2 cellular contexts compared by ENCODE assay signal in the genomic region with DNA sequence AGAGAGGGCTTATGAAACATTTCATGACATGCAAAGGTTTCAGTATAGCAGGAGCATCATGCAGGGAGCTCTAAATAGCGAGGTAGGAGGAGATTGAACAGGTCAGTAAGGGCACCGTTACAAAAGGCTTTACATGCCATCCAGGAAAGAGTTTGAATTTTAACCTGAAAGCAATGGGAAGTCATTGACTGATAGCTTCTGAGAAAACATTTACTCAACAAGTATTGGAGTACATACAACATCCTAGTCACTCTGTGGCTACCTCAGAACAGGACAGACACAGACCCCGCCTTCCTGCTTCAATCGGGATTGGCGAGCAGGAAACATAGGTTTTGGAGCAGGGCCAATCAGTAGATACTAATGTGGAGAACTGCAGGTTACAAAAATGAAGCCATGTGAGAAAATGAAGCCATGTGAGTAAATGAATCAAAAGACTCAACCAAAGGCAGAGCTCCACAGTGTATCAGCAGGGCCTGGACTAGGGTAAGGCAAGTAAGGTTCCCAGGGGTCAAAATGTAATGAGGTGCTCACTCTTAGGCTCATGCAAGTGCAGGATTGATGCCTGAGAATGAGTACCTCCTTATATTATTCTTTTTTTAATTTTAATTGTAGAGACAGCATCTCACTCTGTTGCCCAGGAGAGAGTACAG.
TF ChIP-seq lines count a peak whose summit lies in the region.

No MANE protein-coding gene starts in this region.

TF ChIP-seq in K562, 482 proteins besides CTCF, POLR2A, EP300 and RAD21 (continues in another document):
- TF ChIP-seq FUS (optimal IDR thresholded peaks at IDR 0.05; ENCODE audit: low read depth, low read length) (no peak), MCM5 (IDR thresholded peaks at IDR 0.05; ENCODE audit: low read depth) (no peak), ZNF77 (CRISPR knock-in tag; IDR thresholded peaks at IDR 0.05) (no peak), SOX6 (IDR thresholded peaks at IDR 0.05) (no peak), ZNF184 (CRISPR knock-in tag; IDR thresholded peaks at IDR 0.05) (no peak), ZNF133 (CRISPR knock-in tag; IDR thresholded peaks at IDR 0.05) (no peak), BDP1 (IDR thresholded peaks at IDR 0.05; ENCODE audit: insufficient read depth, insufficient read length) (no peak), TBP (optimal IDR thresholded peaks at IDR 0.05; ENCODE audit: low read depth, low read length) (no peak), ZNF282 (CRISPR knock-in tag; IDR thresholded peaks at IDR 0.05) (no peak), MTA3 (IDR thresholded peaks at IDR 0.05; ENCODE audit: borderline replicate concordance) (no peak), TOE1 (IDR thresholded peaks at IDR 0.05; ENCODE audit: borderline replicate concordance) (no peak), TOE1 (CRISPR knock-in tag; IDR thresholded peaks at IDR 0.05; ENCODE audit: borderline replicate concordance, low read depth) (no peak)
- TF ChIP-seq, protein P1, sequence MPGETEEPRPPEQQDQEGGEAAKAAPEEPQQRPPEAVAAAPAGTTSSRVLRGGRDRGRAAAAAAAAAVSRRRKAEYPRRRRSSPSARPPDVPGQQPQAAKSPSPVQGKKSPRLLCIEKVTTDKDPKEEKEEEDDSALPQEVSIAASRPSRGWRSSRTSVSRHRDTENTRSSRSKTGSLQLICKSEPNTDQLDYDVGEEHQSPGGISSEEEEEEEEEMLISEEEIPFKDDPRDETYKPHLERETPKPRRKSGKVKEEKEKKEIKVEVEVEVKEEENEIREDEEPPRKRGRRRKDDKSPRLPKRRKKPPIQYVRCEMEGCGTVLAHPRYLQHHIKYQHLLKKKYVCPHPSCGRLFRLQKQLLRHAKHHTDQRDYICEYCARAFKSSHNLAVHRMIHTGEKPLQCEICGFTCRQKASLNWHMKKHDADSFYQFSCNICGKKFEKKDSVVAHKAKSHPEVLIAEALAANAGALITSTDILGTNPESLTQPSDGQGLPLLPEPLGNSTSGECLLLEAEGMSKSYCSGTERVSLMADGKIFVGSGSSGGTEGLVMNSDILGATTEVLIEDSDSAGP (CRISPR knock-in tag; IDR thresholded peaks at IDR 0.05), result no peak
- TF ChIP-seq, protein P2, sequence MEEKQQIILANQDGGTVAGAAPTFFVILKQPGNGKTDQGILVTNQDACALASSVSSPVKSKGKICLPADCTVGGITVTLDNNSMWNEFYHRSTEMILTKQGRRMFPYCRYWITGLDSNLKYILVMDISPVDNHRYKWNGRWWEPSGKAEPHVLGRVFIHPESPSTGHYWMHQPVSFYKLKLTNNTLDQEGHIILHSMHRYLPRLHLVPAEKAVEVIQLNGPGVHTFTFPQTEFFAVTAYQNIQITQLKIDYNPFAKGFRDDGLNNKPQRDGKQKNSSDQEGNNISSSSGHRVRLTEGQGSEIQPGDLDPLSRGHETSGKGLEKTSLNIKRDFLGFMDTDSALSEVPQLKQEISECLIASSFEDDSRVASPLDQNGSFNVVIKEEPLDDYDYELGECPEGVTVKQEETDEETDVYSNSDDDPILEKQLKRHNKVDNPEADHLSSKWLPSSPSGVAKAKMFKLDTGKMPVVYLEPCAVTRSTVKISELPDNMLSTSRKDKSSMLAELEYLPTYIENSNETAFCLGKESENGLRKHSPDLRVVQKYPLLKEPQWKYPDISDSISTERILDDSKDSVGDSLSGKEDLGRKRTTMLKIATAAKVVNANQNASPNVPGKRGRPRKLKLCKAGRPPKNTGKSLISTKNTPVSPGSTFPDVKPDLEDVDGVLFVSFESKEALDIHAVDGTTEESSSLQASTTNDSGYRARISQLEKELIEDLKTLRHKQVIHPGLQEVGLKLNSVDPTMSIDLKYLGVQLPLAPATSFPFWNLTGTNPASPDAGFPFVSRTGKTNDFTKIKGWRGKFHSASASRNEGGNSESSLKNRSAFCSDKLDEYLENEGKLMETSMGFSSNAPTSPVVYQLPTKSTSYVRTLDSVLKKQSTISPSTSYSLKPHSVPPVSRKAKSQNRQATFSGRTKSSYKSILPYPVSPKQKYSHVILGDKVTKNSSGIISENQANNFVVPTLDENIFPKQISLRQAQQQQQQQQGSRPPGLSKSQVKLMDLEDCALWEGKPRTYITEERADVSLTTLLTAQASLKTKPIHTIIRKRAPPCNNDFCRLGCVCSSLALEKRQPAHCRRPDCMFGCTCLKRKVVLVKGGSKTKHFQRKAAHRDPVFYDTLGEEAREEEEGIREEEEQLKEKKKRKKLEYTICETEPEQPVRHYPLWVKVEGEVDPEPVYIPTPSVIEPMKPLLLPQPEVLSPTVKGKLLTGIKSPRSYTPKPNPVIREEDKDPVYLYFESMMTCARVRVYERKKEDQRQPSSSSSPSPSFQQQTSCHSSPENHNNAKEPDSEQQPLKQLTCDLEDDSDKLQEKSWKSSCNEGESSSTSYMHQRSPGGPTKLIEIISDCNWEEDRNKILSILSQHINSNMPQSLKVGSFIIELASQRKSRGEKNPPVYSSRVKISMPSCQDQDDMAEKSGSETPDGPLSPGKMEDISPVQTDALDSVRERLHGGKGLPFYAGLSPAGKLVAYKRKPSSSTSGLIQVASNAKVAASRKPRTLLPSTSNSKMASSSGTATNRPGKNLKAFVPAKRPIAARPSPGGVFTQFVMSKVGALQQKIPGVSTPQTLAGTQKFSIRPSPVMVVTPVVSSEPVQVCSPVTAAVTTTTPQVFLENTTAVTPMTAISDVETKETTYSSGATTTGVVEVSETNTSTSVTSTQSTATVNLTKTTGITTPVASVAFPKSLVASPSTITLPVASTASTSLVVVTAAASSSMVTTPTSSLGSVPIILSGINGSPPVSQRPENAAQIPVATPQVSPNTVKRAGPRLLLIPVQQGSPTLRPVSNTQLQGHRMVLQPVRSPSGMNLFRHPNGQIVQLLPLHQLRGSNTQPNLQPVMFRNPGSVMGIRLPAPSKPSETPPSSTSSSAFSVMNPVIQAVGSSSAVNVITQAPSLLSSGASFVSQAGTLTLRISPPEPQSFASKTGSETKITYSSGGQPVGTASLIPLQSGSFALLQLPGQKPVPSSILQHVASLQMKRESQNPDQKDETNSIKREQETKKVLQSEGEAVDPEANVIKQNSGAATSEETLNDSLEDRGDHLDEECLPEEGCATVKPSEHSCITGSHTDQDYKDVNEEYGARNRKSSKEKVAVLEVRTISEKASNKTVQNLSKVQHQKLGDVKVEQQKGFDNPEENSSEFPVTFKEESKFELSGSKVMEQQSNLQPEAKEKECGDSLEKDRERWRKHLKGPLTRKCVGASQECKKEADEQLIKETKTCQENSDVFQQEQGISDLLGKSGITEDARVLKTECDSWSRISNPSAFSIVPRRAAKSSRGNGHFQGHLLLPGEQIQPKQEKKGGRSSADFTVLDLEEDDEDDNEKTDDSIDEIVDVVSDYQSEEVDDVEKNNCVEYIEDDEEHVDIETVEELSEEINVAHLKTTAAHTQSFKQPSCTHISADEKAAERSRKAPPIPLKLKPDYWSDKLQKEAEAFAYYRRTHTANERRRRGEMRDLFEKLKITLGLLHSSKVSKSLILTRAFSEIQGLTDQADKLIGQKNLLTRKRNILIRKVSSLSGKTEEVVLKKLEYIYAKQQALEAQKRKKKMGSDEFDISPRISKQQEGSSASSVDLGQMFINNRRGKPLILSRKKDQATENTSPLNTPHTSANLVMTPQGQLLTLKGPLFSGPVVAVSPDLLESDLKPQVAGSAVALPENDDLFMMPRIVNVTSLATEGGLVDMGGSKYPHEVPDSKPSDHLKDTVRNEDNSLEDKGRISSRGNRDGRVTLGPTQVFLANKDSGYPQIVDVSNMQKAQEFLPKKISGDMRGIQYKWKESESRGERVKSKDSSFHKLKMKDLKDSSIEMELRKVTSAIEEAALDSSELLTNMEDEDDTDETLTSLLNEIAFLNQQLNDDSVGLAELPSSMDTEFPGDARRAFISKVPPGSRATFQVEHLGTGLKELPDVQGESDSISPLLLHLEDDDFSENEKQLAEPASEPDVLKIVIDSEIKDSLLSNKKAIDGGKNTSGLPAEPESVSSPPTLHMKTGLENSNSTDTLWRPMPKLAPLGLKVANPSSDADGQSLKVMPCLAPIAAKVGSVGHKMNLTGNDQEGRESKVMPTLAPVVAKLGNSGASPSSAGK (IDR thresholded peaks at IDR 0.05), result no peak

TF ChIP-seq in HepG2, 621 proteins besides CTCF, POLR2A, EP300 and RAD21 (continues in another document):
- TF ChIP-seq SOX5 (CRISPR knock-in tag; IDR thresholded peaks at IDR 0.05; ENCODE audit: borderline replicate concordance), result 0 out of 2 replicates have a peak, but pooled peaks have one; percentile 50
- TF ChIP-seq, protein P3, sequence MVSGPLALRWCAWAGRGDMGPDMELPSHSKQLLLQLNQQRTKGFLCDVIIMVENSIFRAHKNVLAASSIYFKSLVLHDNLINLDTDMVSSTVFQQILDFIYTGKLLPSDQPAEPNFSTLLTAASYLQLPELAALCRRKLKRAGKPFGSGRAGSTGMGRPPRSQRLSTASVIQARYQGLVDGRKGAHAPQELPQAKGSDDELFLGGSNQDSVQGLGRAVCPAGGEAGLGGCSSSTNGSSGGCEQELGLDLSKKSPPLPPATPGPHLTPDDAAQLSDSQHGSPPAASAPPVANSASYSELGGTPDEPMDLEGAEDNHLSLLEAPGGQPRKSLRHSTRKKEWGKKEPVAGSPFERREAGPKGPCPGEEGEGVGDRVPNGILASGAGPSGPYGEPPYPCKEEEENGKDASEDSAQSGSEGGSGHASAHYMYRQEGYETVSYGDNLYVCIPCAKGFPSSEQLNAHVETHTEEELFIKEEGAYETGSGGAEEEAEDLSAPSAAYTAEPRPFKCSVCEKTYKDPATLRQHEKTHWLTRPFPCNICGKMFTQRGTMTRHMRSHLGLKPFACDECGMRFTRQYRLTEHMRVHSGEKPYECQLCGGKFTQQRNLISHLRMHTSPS (CRISPR knock-in tag; IDR thresholded peaks at IDR 0.05; ENCODE audit: low read depth), result no peak
- TF ChIP-seq RXRB (CRISPR knock-in tag; IDR thresholded peaks at IDR 0.05; ENCODE audit: borderline replicate concordance), result 0 out of 2 replicates have a peak, but pooled peaks have one; percentile 44
- no peak for TF ChIP-seq ZFY (CRISPR knock-in tag; IDR thresholded peaks at IDR 0.05)
- no peak for TF ChIP-seq SUZ12 (IDR thresholded peaks at IDR 0.05; ENCODE audit: low read depth, low read length)
- TF ChIP-seq GABPB1 (CRISPR knock-in tag; IDR thresholded peaks at IDR 0.05), result no peak
- TF ChIP-seq, protein P4, sequence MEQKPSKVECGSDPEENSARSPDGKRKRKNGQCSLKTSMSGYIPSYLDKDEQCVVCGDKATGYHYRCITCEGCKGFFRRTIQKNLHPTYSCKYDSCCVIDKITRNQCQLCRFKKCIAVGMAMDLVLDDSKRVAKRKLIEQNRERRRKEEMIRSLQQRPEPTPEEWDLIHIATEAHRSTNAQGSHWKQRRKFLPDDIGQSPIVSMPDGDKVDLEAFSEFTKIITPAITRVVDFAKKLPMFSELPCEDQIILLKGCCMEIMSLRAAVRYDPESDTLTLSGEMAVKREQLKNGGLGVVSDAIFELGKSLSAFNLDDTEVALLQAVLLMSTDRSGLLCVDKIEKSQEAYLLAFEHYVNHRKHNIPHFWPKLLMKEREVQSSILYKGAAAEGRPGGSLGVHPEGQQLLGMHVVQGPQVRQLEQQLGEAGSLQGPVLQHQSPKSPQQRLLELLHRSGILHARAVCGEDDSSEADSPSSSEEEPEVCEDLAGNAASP (CRISPR knock-in tag; IDR thresholded peaks at IDR 0.05; ENCODE audit: borderline replicate concordance), result peak; percentile 21; the same call in 1 of the 2 replicates
- no peak for TF ChIP-seq ZSCAN31 (CRISPR knock-in tag; IDR thresholded peaks at IDR 0.05; ENCODE audit: low read depth)
- TF ChIP-seq, protein P5, sequence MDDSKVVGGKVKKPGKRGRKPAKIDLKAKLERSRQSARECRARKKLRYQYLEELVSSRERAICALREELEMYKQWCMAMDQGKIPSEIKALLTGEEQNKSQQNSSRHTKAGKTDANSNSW (CRISPR knock-in tag; IDR thresholded peaks at IDR 0.05; ENCODE audit: borderline replicate concordance), result no peak
- TF ChIP-seq, protein P6, sequence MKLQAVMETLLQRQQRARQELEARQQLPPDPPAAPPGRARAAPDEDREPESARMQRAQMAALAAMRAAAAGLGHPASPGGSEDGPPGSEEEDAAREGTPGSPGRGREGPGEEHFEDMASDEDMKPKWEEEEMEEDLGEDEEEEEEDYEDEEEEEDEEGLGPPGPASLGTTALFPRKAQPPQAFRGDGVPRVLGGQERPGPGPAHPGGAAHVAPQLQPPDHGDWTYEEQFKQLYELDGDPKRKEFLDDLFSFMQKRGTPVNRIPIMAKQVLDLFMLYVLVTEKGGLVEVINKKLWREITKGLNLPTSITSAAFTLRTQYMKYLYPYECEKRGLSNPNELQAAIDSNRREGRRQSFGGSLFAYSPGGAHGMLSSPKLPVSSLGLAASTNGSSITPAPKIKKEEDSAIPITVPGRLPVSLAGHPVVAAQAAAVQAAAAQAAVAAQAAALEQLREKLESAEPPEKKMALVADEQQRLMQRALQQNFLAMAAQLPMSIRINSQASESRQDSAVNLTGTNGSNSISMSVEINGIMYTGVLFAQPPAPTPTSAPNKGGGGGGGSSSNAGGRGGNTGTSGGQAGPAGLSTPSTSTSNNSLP (IDR thresholded peaks at IDR 0.05; ENCODE audit: low read depth, low read length), result no peak
- peak; percentile 67 for TF ChIP-seq NR2F6 (IDR thresholded peaks at IDR 0.05)
- peak; percentile 76 for TF ChIP-seq NR2F6 (CRISPR knock-in tag; IDR thresholded peaks at IDR 0.05)
- TF ChIP-seq, protein P7, sequence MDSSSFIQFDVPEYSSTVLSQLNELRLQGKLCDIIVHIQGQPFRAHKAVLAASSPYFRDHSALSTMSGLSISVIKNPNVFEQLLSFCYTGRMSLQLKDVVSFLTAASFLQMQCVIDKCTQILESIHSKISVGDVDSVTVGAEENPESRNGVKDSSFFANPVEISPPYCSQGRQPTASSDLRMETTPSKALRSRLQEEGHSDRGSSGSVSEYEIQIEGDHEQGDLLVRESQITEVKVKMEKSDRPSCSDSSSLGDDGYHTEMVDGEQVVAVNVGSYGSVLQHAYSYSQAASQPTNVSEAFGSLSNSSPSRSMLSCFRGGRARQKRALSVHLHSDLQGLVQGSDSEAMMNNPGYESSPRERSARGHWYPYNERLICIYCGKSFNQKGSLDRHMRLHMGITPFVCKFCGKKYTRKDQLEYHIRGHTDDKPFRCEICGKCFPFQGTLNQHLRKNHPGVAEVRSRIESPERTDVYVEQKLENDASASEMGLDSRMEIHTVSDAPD (CRISPR knock-in tag; IDR thresholded peaks at IDR 0.05), result no peak
- no peak for TF ChIP-seq TAF1 (CRISPR knock-in tag; IDR thresholded peaks at IDR 0.05)
- no peak for TF ChIP-seq SOX13 (IDR thresholded peaks at IDR 0.05)
- TF ChIP-seq SOX13 (CRISPR knock-in tag; conservative IDR thresholded peaks at IDR 0.05 in 1 of 2, IDR thresholded peaks at IDR 0.05 in 1 of 2), result peak in 1 of 2 experiments; percentile 50; a peak in 1 of 4 replicates
- TF ChIP-seq, protein P8, sequence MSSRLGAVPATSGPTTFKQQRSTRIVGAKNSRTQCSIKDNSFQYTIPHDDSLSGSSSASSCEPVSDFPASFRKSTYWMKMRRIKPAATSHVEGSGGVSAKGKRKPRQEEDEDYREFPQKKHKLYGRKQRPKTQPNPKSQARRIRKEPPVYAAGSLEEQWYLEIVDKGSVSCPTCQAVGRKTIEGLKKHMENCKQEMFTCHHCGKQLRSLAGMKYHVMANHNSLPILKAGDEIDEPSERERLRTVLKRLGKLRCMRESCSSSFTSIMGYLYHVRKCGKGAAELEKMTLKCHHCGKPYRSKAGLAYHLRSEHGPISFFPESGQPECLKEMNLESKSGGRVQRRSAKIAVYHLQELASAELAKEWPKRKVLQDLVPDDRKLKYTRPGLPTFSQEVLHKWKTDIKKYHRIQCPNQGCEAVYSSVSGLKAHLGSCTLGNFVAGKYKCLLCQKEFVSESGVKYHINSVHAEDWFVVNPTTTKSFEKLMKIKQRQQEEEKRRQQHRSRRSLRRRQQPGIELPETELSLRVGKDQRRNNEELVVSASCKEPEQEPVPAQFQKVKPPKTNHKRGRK (CRISPR knock-in tag; IDR thresholded peaks at IDR 0.05), result no peak
- TF ChIP-seq ELF3 (CRISPR knock-in tag; IDR thresholded peaks at IDR 0.05), result peak; percentile 47; the same call in 1 of the 2 replicates
- TF ChIP-seq MED1 (CRISPR knock-in tag; IDR thresholded peaks at IDR 0.05), result 0 out of 2 replicates have a peak, but pooled peaks have one; percentile 14
- TF ChIP-seq, protein P9, sequence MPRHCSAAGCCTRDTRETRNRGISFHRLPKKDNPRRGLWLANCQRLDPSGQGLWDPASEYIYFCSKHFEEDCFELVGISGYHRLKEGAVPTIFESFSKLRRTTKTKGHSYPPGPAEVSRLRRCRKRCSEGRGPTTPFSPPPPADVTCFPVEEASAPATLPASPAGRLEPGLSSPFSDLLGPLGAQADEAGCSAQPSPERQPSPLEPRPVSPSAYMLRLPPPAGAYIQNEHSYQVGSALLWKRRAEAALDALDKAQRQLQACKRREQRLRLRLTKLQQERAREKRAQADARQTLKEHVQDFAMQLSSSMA (CRISPR knock-in tag; IDR thresholded peaks at IDR 0.05), result no peak
- TF ChIP-seq ZSCAN30 (CRISPR knock-in tag; IDR thresholded peaks at IDR 0.05), result no peak
